In the genomic region with DNA sequence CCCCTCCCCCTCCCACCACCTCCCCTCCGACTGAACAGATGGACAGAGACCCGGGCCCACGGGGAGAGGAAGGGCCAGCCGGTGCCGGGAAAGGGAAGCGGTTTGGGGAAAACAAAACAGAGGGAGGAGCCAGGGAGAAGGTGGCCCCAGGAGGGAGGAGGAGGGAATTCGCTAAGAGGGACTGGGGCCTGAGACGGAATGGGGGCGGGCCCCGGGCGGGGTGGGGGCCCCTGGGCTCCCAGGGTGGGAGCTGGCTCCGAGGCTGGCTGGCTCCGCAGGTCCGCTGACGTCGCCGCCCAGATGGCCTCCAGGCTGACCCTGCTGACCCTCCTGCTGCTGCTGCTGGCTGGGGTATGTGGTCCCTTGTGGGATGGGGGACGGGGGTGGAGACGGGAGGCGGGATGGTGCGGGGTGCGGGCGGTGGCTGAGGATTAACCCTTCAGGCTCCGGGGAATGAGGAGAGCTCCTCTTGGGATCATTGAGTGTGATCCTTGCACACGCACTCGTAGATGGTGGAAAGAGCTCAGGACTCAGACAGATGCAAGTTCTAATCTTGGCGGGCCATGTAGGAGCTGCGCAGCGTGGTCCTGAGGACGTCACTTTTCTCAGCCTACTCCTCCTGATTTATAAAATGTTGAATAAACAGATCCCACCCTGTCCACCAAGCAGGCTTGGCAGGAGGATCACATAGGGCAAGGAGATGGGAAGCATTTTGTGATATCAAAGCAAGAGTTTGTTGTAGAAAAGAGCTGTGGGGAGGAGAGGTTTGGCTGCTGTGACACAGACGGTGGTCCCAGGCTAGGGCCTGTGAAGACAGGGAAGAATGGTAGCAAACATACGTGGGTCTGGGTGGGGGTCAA, we compare ENCODE assay signal across 1 cellular context.
TF ChIP-seq lines count a peak whose summit lies in the region.

No MANE protein-coding gene starts in this region.

TF ChIP-seq in SK-N-SH, 30 proteins besides CTCF, POLR2A, EP300 and RAD21:
- peak; percentile 15 for TF ChIP-seq CHD2 (IDR thresholded peaks at IDR 0.05; ENCODE audit: low read length, partially characterized antibody)
- no peak for TF ChIP-seq FOXM1 (IDR thresholded peaks at IDR 0.05; ENCODE audit: low read depth)
TF ChIP-seq in SK-N-SH: peak in this region for 1.
